In the genomic region with DNA sequence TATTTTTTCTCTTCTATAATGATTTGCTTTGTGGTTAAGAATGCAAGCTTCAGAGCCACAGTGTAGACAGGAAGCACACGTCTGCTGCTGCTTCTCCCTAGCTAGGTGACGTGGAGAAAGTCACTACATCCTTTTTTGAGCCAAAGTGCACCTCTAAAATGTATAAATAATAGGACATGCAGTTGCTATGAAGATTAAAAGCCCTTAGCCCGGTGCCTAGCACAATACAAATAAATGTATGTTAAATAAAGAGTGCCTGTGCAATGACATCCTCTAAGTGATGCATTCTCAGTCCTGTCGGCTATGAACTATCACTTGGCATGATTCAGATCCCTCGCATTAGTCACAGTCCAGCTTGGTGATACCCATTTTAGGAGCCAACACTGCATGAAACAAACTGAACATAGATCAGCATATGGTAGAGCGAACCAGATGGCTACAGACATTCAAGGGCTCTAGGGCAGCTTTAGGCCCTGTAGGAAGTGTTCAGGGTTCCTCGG, we compare ENCODE assay signal across 8 cellular contexts. TPM values are rescaled to one million over a fixed set of nuclear protein-coding genes. Genes with fewer than 3 reads are reported as not detected.
DNase-seq lines count a peak whose midpoint lies in the region; ATAC-seq and TF ChIP-seq lines count a peak whose summit lies in the region.

No MANE protein-coding gene starts in this region.

- no peak overlapping the region for H3K27ac Mint-ChIP-seq in Caco-2 (ENCODE audit: unreplicated experiment)

- no peak overlapping the region for H3K4me3 ChIP-seq in fibroblast of mammary gland (ENCODE audit: control insufficient read depth, low read depth, low read length)
- H3K4me3 ChIP-seq in Caco-2 (ENCODE audit: low read depth, low read length) = no peak overlapping the region

- peaks cover 7% of the 10 kb centered on the region for H3K36me3 Mint-ChIP-seq in Caco-2 (ENCODE audit: insufficient read depth, unreplicated experiment)

- H3K36me3 ChIP-seq in Caco-2 (ENCODE audit: control insufficient read depth, insufficient read depth, low read length) = no peaks in the 10 kb centered on the region

- intact Hi-C loops in Caco-2 (cut with micrococcal nuclease; ENCODE audit: unreplicated experiment) = no loop called here

- H3K4me1 Mint-ChIP-seq in Caco-2 (ENCODE audit: low read depth, unreplicated experiment) = peaks cover 33% of the 10 kb centered on the region

- no peaks in the 10 kb centered on the region for H3K27me3 Mint-ChIP-seq in Caco-2 (ENCODE audit: insufficient read depth, unreplicated experiment)

- no peaks in the 10 kb centered on the region for H3K27me3 ChIP-seq in Caco-2 (replicated peaks; ENCODE audit: control insufficient read depth, insufficient read depth, low read length)

- H3K9me3 ChIP-seq in Caco-2 = no peaks in the 10 kb centered on the region

- peak; percentile 57 for ATAC-seq in GM18870 (IDR thresholded peaks at IDR 0.05; ENCODE audit: unreplicated experiment)
- ATAC-seq in HG03095 (IDR thresholded peaks at IDR 0.05; ENCODE audit: unreplicated experiment) = peak; percentile 44

- H3K9me3 Mint-ChIP-seq in Caco-2 (ENCODE audit: unreplicated experiment) = peaks cover 9% of the 10 kb centered on the region

- no peak overlapping the region for H3K4me3 Mint-ChIP-seq in Caco-2 (ENCODE audit: unreplicated experiment)

- DNase-seq in activated CD4-positive, alpha-beta T cell treated with anti-CD3 and anti-CD28 coated beads for 4 hours = peak; percentile 49 to 55
- peak; percentile 92 for DNase-seq in fibroblast of mammary gland (ENCODE audit: low read depth)
- no peak for DNase-seq in OCI-M2 (lab: John Stamatoyannopoulos, UW; ENCODE audit: unreplicated experiment)
- no peak for DNase-seq in HUDEP-2 (lab: John Stamatoyannopoulos, UW; ENCODE audit: unreplicated experiment in 76 of 76)
- DNase-seq in Caco-2 = no peak
- DNase-seq in NCI-H526 treated with DMSO at 0.1 percent for 48 hours (lab: John Stamatoyannopoulos, UW) = no peak

- peaks cover 47% of the 10 kb centered on the region for H3K4me1 ChIP-seq in Caco-2

- POLR2A ChIA-PET in Caco-2 (lab: Charles Lee) = no interaction called here

- BruUV-seq in Caco-2 (replicated peaks; lab: Mats Ljungman, UMichigan) = no TSS peak

- TF ChIP-seq CTCF in fibroblast of mammary gland (conservative IDR thresholded peaks at IDR 0.05; ENCODE audit: control insufficient read depth, insufficient read depth, low read depth, low read length) (no peak), Caco-2 (IDR thresholded peaks at IDR 0.05; ENCODE audit: insufficient read depth in 1 of 2, low read depth in 1 of 2, low read length in 1 of 2, severe bottlenecking in 1 of 2, unreplicated experiment in 1 of 2) (no peak)

- CTCF ChIA-PET in Caco-2 (lab: Charles Lee) = no interaction called here

RNA-seq across cellular contexts. Expression of a gene that starts 4.8 kb away (rescaled TPM):
- 8.6 and 11.0 TPM in 2 replicates for total RNA-seq in Caco-2 (2022)

RNA-seq across cellular contexts. Expression of a gene that starts 21.8 kb away (rescaled TPM):
- 50.4 and 53.7 TPM in 2 replicates for total RNA-seq in Caco-2 (2022)

Comparison
In these comparisons a context has a peak if more than half of its experiments do, and no peak if none do; other contexts are left out.
1. DNase-seq: peak in activated CD4-positive, alpha-beta T cell treated with anti-CD3 and anti-CD28 coated beads for 4 hours (2 of 2) and fibroblast of mammary gland (single experiment); none in OCI-M2 (single experiment), HUDEP-2 (0 of 76), Caco-2 (0 of 2) and NCI-H526 treated with DMSO at 0.1 percent for 48 hours (single experiment).